In genomic region chr12:128817115-128818015, GRCh38 we compare ENCODE assay signal across 8 cellular contexts. TPM values are rescaled to one million over a fixed set of nuclear protein-coding genes. Genes with fewer than 3 reads are reported as not detected.
A peak's percentile ranks its signal among the peaks of the same experiment; 100 is the strongest.
DNase-seq lines count a peak whose midpoint lies in the region; ATAC-seq and TF ChIP-seq lines count a peak whose summit lies in the region.

No MANE protein-coding gene starts in this region.

- in situ Hi-C loops in mammary epithelial cell (cut with MboI; ENCODE audit: low sequenced_read_pairs in 2 of 2), result no loop called here

- dilution Hi-C loops in mammary epithelial cell (cut with HindIII; ENCODE audit: low sequenced_read_pairs), result no loop called here

- H3K79me2 ChIP-seq in Loucy (ENCODE audit: insufficient read depth, low read length) (peaks cover 100% of the 10 kb centered on the region), mammary epithelial cell (ENCODE audit: insufficient read depth, low read length) (peaks cover 100% of the 10 kb centered on the region)

- peaks cover 53% of the 10 kb centered on the region for H3K9me3 Mint-ChIP-seq in WTC11

- H4K20me1 ChIP-seq in Loucy (ENCODE audit: insufficient read depth, low read length, poor library complexity, severe bottlenecking) (peaks cover 83% of the 10 kb centered on the region), mammary epithelial cell (ENCODE audit: insufficient read depth, low read length) (no peaks in the 10 kb centered on the region)

- H3K27ac Mint-ChIP-seq in WTC11, result no peak overlapping the region

- BruUV-seq in mammary epithelial cell (replicated peaks; lab: Mats Ljungman, UMichigan), result no TSS peak

- CTCF ChIA-PET in mammary epithelial cell (lab: Charles Lee; ENCODE audit: low non-redundant PET) (no interaction called here), WTC11 (lab: Charles Lee) (no interaction called here)

- H3K36me3 ChIP-seq in Loucy (ENCODE audit: insufficient read depth, low read length), result peaks cover 26% of the 10 kb centered on the region; the same call in 1 of the 2 replicates
- peaks cover 16% of the 10 kb centered on the region for H3K36me3 ChIP-seq in mammary epithelial cell (ENCODE audit: insufficient read depth, low read length)
- peaks cover 5 to 6% of the 10 kb centered on the region in 2 donors for H3K36me3 ChIP-seq in lung (ENCODE audit: control insufficient read depth in 2 of 2, insufficient read depth in 2 of 2, low read length in 2 of 2)
- H3K36me3 ChIP-seq in H7 (replicated peaks; ENCODE audit: control insufficient read depth, insufficient read depth, low read length), result peaks cover 3% of the 10 kb centered on the region

- TF ChIP-seq CTCF in GM12864 (IDR thresholded peaks at IDR 0.05; ENCODE audit: low read depth, low read length, missing control alignments), result no peak
- no peak for TF ChIP-seq CTCF in Loucy (conservative IDR thresholded peaks at IDR 0.05; ENCODE audit: low read length)
- TF ChIP-seq CTCF in mammary epithelial cell (conservative IDR thresholded peaks at IDR 0.05 in 1 of 2, IDR thresholded peaks at IDR 0.05 in 1 of 2; ENCODE audit: extremely low read depth in 1 of 2, insufficient read depth in 1 of 2, low read depth in 1 of 2, low read length in 2 of 2), result no peak
- no peak for TF ChIP-seq CTCF in lung (IDR thresholded peaks at IDR 0.05; ENCODE audit: control extremely low read depth, extremely low read depth)
- TF ChIP-seq CTCF in WTC11 (IDR thresholded peaks at IDR 0.05), result no peak

- no peaks in the 10 kb centered on the region for H3K9me2 ChIP-seq in Loucy (replicated peaks; ENCODE audit: low read depth, low read length)

- peak overlapping the region; percentile 62 for H3K27ac ChIP-seq in mammary epithelial cell (ENCODE audit: insufficient read depth, low read depth, low read length)
- peak overlapping the region; percentile 62 to 87 for H3K27ac ChIP-seq in lung (ENCODE audit: low read depth in 1 of 2, low read length in 1 of 2)

- no peaks in the 10 kb centered on the region for H3F3A ChIP-seq in Loucy (ENCODE audit: low read depth)

- 32% methylated on average over 8 of the region's 8 CpGs for WGBS in mammary epithelial cell (ENCODE audit: low coverage, missing lambda C conversion rate)
- WGBS in lung, 2 donors, result 22 to 47% methylated on average over 8 of the region's 8 CpGs

- POLR2A ChIA-PET in WTC11 (lab: Charles Lee), result no interaction called here

- no peak overlapping the region for H2AFZ ChIP-seq in Loucy (ENCODE audit: low read length)
- no peak overlapping the region for H2AFZ ChIP-seq in mammary epithelial cell (ENCODE audit: low read depth, low read length)

- no peak overlapping the region for H3K4me3 Mint-ChIP-seq in WTC11

- H3K9me3 ChIP-seq in Loucy (ENCODE audit: insufficient read depth, low read depth, low read length) (no peaks in the 10 kb centered on the region), mammary epithelial cell (replicated peaks; ENCODE audit: insufficient read depth, low read length) (no peaks in the 10 kb centered on the region), lung (ENCODE audit: control insufficient read depth in 2 of 2, insufficient read depth in 1 of 2, low read length in 1 of 2) (no peaks in the 10 kb centered on the region)

- peaks cover 18% of the 10 kb centered on the region for H3K4me1 Mint-ChIP-seq in WTC11

- peak overlapping the region; percentile 14 for H3K4me3 ChIP-seq in GM12864 (ENCODE audit: low read depth, low read length)
- peak overlapping the region; percentile 58 for H3K4me3 ChIP-seq in Loucy (ENCODE audit: low read length, poor library complexity, severe bottlenecking)
- no peak overlapping the region for H3K4me3 ChIP-seq in mammary epithelial cell (replicated peaks in 1 of 3; ENCODE audit: insufficient read depth in 1 of 3, low read depth in 2 of 3, low read length in 3 of 3)
- H3K4me3 ChIP-seq in lung, result no peak overlapping the region
- H3K4me3 ChIP-seq in H7 (ENCODE audit: insufficient read depth, low read depth, low read length), result no peak overlapping the region

- ATAC-seq in GM21529 (IDR thresholded peaks at IDR 0.05; ENCODE audit: unreplicated experiment) (peak; percentile 34), lung (ENCODE audit: insufficient read depth, low FRiP score) (no peak), WTC11 (no peak)

- H3K27me3 ChIP-seq in Loucy (ENCODE audit: insufficient read depth, low read length, poor library complexity, severe bottlenecking) (no peaks in the 10 kb centered on the region), mammary epithelial cell (ENCODE audit: insufficient read depth, low read length) (no peaks in the 10 kb centered on the region), lung (ENCODE audit: control insufficient read depth, insufficient read depth) (no peaks in the 10 kb centered on the region), H7 (ENCODE audit: control insufficient read depth, insufficient read depth, low read length) (no peaks in the 10 kb centered on the region)

- intact Hi-C loops in mammary epithelial cell (cut with micrococcal nuclease), result no loop called here

- H3K27me3 Mint-ChIP-seq in WTC11 (ENCODE audit: low read depth), result peaks cover 7% of the 10 kb centered on the region

- H3K4me2 ChIP-seq in Loucy (ENCODE audit: low read depth, low read length, poor library complexity, severe bottlenecking) (peak overlapping the region; percentile 84), mammary epithelial cell (ENCODE audit: insufficient read depth, low read depth, low read length) (peak overlapping the region; percentile 39)

- no peak for DNase-seq in GM12864 (ENCODE audit: low read depth)
- DNase-seq in mammary epithelial cell, result peak; percentile 60
- no peak for DNase-seq in lung (ENCODE audit: low spot score)
- DNase-seq in WTC11 (ENCODE audit: low spot score), result no peak
- no peak for DNase-seq in occipital lobe (lab: John Stamatoyannopoulos, UW)
- no peak for DNase-seq in H7

- peaks cover 65% of the 10 kb centered on the region for H3K36me3 Mint-ChIP-seq in WTC11

- H3K4me1 ChIP-seq in Loucy (ENCODE audit: insufficient read depth, low read length, poor library complexity, severe bottlenecking) (peaks cover 62% of the 10 kb centered on the region), mammary epithelial cell (ENCODE audit: insufficient read depth, low read length) (peaks cover 29% of the 10 kb centered on the region), lung (ENCODE audit: control insufficient read depth in 2 of 2, insufficient read depth in 2 of 2, low read length in 2 of 2) (peaks cover 9 to 28% of the 10 kb centered on the region in 2 donors)

- peak overlapping the region; percentile 15 for H3K9ac ChIP-seq in Loucy (ENCODE audit: low read depth, low read length, poor library complexity, severe bottlenecking)
- H3K9ac ChIP-seq in mammary epithelial cell (ENCODE audit: insufficient read depth, low read length), result peak overlapping the region; percentile 52

TF ChIP-seq in WTC11, 78 proteins besides CTCF, POLR2A, EP300 and RAD21:
- TF ChIP-seq ESRRA (CRISPR knock-in tag; IDR thresholded peaks at IDR 0.05; ENCODE audit: borderline replicate concordance) (no peak), E2F5 (CRISPR knock-in tag; IDR thresholded peaks at IDR 0.05) (no peak), ZNF416 (CRISPR knock-in tag; IDR thresholded peaks at IDR 0.05) (no peak)

RNA-seq across cellular contexts. Expression of gene SLC15A4, which starts 6.4 kb away (rescaled TPM):
- 10 to 100 TPM; 27.3 to 50.0 TPM for total RNA-seq in mammary epithelial cell
- 31.7 TPM for polyA plus RNA-seq in mammary epithelial cell
- 62.3 TPM for polyA minus RNA-seq in mammary epithelial cell
- total RNA-seq in lung, result 10 to 100 TPM; 30.1 to 42.4 TPM
- polyA plus RNA-seq in lung, result 10 to 100 TPM; 11.7 to 33.7 TPM
- total RNA-seq in WTC11 (2021), result 5.6 to 6.4 TPM (median 5.8 TPM) in 3 replicates
- total RNA-seq in occipital lobe, result 39.5 TPM
- 32.8 and 35.0 TPM in 2 replicates for total RNA-seq in H7 (2014; rRNA removed; shearing (Covaris generic))

RNA-seq across cellular contexts. Expression of gene GLT1D1, which starts 35.9 kb away (rescaled TPM):
- total RNA-seq in mammary epithelial cell (not detected), lung (1 to 10 TPM; 1.5 to 7.0 TPM), WTC11 (2021) (1.4 to 1.5 TPM (median 1.5 TPM) in 3 replicates), occipital lobe (8.9 TPM)
- polyA plus RNA-seq in mammary epithelial cell (not detected), lung (10 to 100 TPM in 1 of 2 donors, under 1 TPM in 1; 0.39 to 25.4 TPM)
- not detected for polyA minus RNA-seq in mammary epithelial cell
- total RNA-seq in H7 (2014; rRNA removed; shearing (Covaris generic)), result 6.1 and 9.2 TPM in 2 replicates

Comparison
In these comparisons a context has a peak if more than half of its experiments do, and no peak if none do; other contexts are left out.
1. H3K4me3 ChIP-seq: peak in GM12864 (single experiment) and Loucy (single experiment); none in mammary epithelial cell (0 of 3), lung (single experiment) and H7 (single experiment).